In genomic region chr3:196643761-196644160, GRCh38 we compare ENCODE assay signal across 12 cellular contexts. TPM values are rescaled to one million over a fixed set of nuclear protein-coding genes. Genes with fewer than 3 reads are reported as not detected.
A peak's percentile ranks its signal among the peaks of the same experiment; 100 is the strongest.
DNase-seq lines count a peak whose midpoint lies in the region; ATAC-seq and TF ChIP-seq lines count a peak whose summit lies in the region.
"Had no signal": no experiment of that assay in that cellular context is flagged by ENCODE, and none has a peak within 500 bp of the region (broad histone marks: within the 10 kb centered on the region; RNA-seq: fewer than 3 reads in every experiment).

No MANE protein-coding gene starts in this region.

- DNase-seq in DND-41 (no peak), NB4 (ENCODE audit: low read depth) (no peak), chondrocyte (ENCODE audit: low spot score) (peak; percentile 55), trophoblast cell (no peak), GM13976 (ENCODE audit: low spot score) (no peak)
- no peak for DNase-seq in stimulated activated CD4-positive, alpha-beta T cell treated with anti-CD3 and anti-CD28 coated beads, Interleukin-4, amount 100 ng/mL, for 1 hour
- DNase-seq: activated CD4-positive, alpha-beta T cell treated with anti-CD3 and anti-CD28 coated beads, Interleukin-2, amount 50 U/mL, for 1 hour; heart right ventricle; NCI-H1048; stimulated activated naive CD4-positive, alpha-beta T cell had no signal

- H3K9ac ChIP-seq in DND-41 (ENCODE audit: low read depth, low read length) = peak overlapping the region; percentile 92
- no peak overlapping the region for H3K9ac ChIP-seq in trophoblast cell (ENCODE audit: low read length)

- peaks cover 7% of the 10 kb centered on the region for H3K4me1 Mint-ChIP-seq in chondrocyte (ENCODE audit: low read depth)

- H2AK5ac ChIP-seq in trophoblast cell (ENCODE audit: low read length) = no peak overlapping the region

- H4K91ac ChIP-seq in trophoblast cell (ENCODE audit: low read depth, low read length) = no peak overlapping the region

- H3K9me3 ChIP-seq in DND-41 (ENCODE audit: insufficient read depth, low read length, severe bottlenecking) (no peaks in the 10 kb centered on the region), trophoblast cell (ENCODE audit: insufficient read depth, low read depth, low read length) (no peaks in the 10 kb centered on the region)
- H3K9me3 ChIP-seq: heart right ventricle had no signal

- no peaks in the 10 kb centered on the region for H3K36me3 Mint-ChIP-seq in chondrocyte (ENCODE audit: low read depth)

- no peaks in the 10 kb centered on the region for H3K27me3 ChIP-seq in DND-41 (ENCODE audit: insufficient read depth, low read length, poor library complexity)
- H3K27me3 ChIP-seq in trophoblast cell (ENCODE audit: insufficient read depth, low read length) = peaks cover 10% of the 10 kb centered on the region

- H4K20me1 ChIP-seq in DND-41 (ENCODE audit: insufficient read depth, low read length) = peaks cover 54% of the 10 kb centered on the region

- H2AFZ ChIP-seq in DND-41 (ENCODE audit: low read depth, low read length) (no peak overlapping the region), trophoblast cell (ENCODE audit: insufficient read depth, low read length, poor library complexity) (no peak overlapping the region)

- no peaks in the 10 kb centered on the region for H3K79me1 ChIP-seq in trophoblast cell (ENCODE audit: low read length)

- H3K36me3 ChIP-seq in DND-41 (ENCODE audit: insufficient read depth, low read length) (peaks cover 87% of the 10 kb centered on the region), trophoblast cell (ENCODE audit: control insufficient read depth in 1 of 2, insufficient read depth in 2 of 2, low read length in 2 of 2) (no peaks in the 10 kb centered on the region)

- H3K79me2 ChIP-seq in DND-41 (ENCODE audit: insufficient read depth, low read length) = peaks cover 100% of the 10 kb centered on the region
- H3K79me2 ChIP-seq in trophoblast cell (ENCODE audit: control insufficient read depth, insufficient read depth, low read length, poor library complexity) = no peaks in the 10 kb centered on the region

- H3K18ac ChIP-seq in trophoblast cell (ENCODE audit: low read length) = no peak overlapping the region

- no peaks in the 10 kb centered on the region for H3K9me3 Mint-ChIP-seq in chondrocyte (ENCODE audit: low read depth)

- no peak for TF ChIP-seq POLR2A in NB4 (IDR thresholded peaks at IDR 0.05; ENCODE audit: extremely low read depth, insufficient read length)

- no peak overlapping the region for H3K14ac ChIP-seq in trophoblast cell (ENCODE audit: low read length)

- ATAC-seq in DND-41 (ENCODE audit: insufficient read depth, low read depth) = no peak
- no peak for ATAC-seq in HG02870 (IDR thresholded peaks at IDR 0.05; ENCODE audit: unreplicated experiment)

- H4K12ac ChIP-seq in trophoblast cell (ENCODE audit: low read depth, low read length) = no peak overlapping the region

- H2BK12ac ChIP-seq in trophoblast cell (ENCODE audit: low read length) = no peak overlapping the region

- H3K4me2 ChIP-seq in DND-41 (ENCODE audit: insufficient read depth, low read length) = peak overlapping the region; percentile 80
- no peak overlapping the region for H3K4me2 ChIP-seq in trophoblast cell (ENCODE audit: low read length)

- TF ChIP-seq CTCF in DND-41 (IDR thresholded peaks at IDR 0.05; ENCODE audit: borderline replicate concordance, extremely low read depth, low read length, poor library complexity, severe bottlenecking) = no peak
- TF ChIP-seq CTCF in NB4 (IDR thresholded peaks at IDR 0.05; ENCODE audit: low read depth, low read length) = no peak
- TF ChIP-seq CTCF in chondrocyte (IDR thresholded peaks at IDR 0.05) = no peak
- no peak for TF ChIP-seq CTCF in GM13976 (IDR thresholded peaks at IDR 0.05; ENCODE audit: borderline replicate concordance, control extremely low read depth, extremely low read depth, insufficient read depth, missing control alignments)

- no peak overlapping the region for H3K4ac ChIP-seq in trophoblast cell (ENCODE audit: low read depth, low read length)

- H2BK120ac ChIP-seq in trophoblast cell (ENCODE audit: insufficient read depth, low read length, poor library complexity) = no peak overlapping the region

- H3K23ac ChIP-seq in trophoblast cell (ENCODE audit: low read length) = no peak overlapping the region

- H3K27me3 Mint-ChIP-seq in chondrocyte (ENCODE audit: low read depth) = peaks cover 24% of the 10 kb centered on the region

- no peak overlapping the region for H4K8ac ChIP-seq in trophoblast cell (ENCODE audit: low read depth, low read length)

- H3K4me3 ChIP-seq in DND-41 (ENCODE audit: low read depth in 1 of 2, low read length in 2 of 2) = peak overlapping the region in 1 of 2 experiments; percentile 85; a peak in 2 of 4 replicates
- peak overlapping the region; percentile 100 for H3K4me3 ChIP-seq in NB4 (ENCODE audit: low read depth, low read length)
- peak overlapping the region; percentile 18 for H3K4me3 ChIP-seq in trophoblast cell (ENCODE audit: low read depth, low read length)

- no CpG with 5 or more reads among the region's 5 CpGs for WGBS in trophoblast cell (ENCODE audit: extremely low coverage, insufficient coverage, insufficient read length)

- in situ Hi-C loops in GM13976 (cut with MboI; ENCODE audit: low sequenced_read_pairs, unreplicated experiment) = no loop called here

- no peak overlapping the region for H2BK5ac ChIP-seq in trophoblast cell (ENCODE audit: low read depth, low read length, poor library complexity)

- H3K27ac ChIP-seq in DND-41 (ENCODE audit: low read length) = peak overlapping the region; percentile 99
- H3K27ac ChIP-seq in trophoblast cell (ENCODE audit: low read depth, low read length) = no peak overlapping the region

- H3K4me1 ChIP-seq in DND-41 (ENCODE audit: insufficient read depth, low read length) (peaks cover 82% of the 10 kb centered on the region), trophoblast cell (ENCODE audit: control insufficient read depth in 1 of 2, insufficient read depth in 2 of 2, low read length in 2 of 2) (peaks cover 0 to 2% of the 10 kb centered on the region in 2 experiments)

- no peak overlapping the region for H3K4me3 Mint-ChIP-seq in chondrocyte (ENCODE audit: unreplicated experiment)

- H3K27ac Mint-ChIP-seq in chondrocyte (ENCODE audit: unreplicated experiment) = no peak overlapping the region

RNA-seq across cellular contexts. Expression of gene NRROS, which starts 4.3 kb away (rescaled TPM):
- total RNA-seq in chondrocyte = 0.38 to 0.50 TPM in 2 of 3 replicates, not detected in the other
- polyA plus RNA-seq in trophoblast cell (2013) = 0.01 TPM in 1 of 2 replicates, not detected in the other
- total RNA-seq: HT-29 had no signal
